In the genomic region with DNA sequence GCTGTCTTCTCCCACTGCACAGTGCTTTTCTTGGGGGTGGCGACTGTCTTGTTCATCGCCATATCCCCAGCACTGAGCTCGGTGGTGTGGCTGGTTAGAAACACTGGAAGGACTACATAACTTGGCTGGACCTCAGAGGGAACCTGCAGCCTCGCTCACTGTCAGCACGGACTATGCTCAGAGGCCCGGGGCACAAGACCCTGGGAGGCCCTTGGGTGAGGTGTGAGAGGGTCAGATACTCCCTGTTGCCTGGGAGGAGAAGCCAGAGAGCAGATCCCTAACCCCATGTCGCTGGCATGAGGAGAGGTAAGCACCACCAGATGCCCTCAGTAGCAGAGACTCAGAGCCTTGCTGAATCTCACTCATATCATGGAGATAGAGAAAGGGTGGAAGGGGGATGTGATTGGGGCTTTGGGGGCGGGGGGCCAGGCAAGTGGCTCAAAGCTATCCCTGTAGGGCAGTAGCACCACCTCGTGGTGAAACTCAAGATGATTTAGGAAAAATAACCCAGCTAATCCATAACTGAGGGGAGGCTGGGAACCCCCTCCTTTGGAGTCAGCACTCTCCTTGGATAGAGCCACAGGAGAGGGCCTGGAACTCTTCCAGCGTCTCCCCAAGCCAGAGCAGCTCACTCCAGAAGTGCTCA, we compare ENCODE assay signal across 1 cellular context.
TF ChIP-seq lines count a peak whose summit lies in the region.

No MANE protein-coding gene starts in this region.

TF ChIP-seq in K562, 482 proteins besides CTCF, POLR2A, EP300 and RAD21 (continued from another document):
- TF ChIP-seq, protein P1, sequence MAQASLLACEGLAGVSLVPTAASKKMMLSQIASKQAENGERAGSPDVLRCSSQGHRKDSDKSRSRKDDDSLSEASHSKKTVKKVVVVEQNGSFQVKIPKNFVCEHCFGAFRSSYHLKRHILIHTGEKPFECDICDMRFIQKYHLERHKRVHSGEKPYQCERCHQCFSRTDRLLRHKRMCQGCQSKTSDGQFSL (CRISPR knock-in tag; IDR thresholded peaks at IDR 0.05): no peak
- TF ChIP-seq, protein P1 (tag; IDR thresholded peaks at IDR 0.05): peak in 1 of 2 experiments; percentile 50; a peak in 1 of 4 replicates
- TF ChIP-seq, protein P2, sequence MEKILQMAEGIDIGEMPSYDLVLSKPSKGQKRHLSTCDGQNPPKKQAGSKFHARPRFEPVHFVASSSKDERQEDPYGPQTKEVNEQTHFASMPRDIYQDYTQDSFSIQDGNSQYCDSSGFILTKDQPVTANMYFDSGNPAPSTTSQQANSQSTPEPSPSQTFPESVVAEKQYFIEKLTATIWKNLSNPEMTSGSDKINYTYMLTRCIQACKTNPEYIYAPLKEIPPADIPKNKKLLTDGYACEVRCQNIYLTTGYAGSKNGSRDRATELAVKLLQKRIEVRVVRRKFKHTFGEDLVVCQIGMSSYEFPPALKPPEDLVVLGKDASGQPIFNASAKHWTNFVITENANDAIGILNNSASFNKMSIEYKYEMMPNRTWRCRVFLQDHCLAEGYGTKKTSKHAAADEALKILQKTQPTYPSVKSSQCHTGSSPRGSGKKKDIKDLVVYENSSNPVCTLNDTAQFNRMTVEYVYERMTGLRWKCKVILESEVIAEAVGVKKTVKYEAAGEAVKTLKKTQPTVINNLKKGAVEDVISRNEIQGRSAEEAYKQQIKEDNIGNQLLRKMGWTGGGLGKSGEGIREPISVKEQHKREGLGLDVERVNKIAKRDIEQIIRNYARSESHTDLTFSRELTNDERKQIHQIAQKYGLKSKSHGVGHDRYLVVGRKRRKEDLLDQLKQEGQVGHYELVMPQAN (IDR thresholded peaks at IDR 0.05; ENCODE audit: borderline replicate concordance): no peak
- TF ChIP-seq RBBP5 (IDR thresholded peaks at IDR 0.05; ENCODE audit: borderline replicate concordance, insufficient read depth, low read length, poor library complexity, severe bottlenecking): no peak
- TF ChIP-seq KHSRP (IDR thresholded peaks at IDR 0.05): no peak
- TF ChIP-seq, protein P3, sequence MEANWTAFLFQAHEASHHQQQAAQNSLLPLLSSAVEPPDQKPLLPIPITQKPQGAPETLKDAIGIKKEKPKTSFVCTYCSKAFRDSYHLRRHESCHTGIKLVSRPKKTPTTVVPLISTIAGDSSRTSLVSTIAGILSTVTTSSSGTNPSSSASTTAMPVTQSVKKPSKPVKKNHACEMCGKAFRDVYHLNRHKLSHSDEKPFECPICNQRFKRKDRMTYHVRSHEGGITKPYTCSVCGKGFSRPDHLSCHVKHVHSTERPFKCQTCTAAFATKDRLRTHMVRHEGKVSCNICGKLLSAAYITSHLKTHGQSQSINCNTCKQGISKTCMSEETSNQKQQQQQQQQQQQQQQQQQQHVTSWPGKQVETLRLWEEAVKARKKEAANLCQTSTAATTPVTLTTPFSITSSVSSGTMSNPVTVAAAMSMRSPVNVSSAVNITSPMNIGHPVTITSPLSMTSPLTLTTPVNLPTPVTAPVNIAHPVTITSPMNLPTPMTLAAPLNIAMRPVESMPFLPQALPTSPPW (CRISPR knock-in tag; IDR thresholded peaks at IDR 0.05): peak; percentile 93
- TF ChIP-seq, protein P4, sequence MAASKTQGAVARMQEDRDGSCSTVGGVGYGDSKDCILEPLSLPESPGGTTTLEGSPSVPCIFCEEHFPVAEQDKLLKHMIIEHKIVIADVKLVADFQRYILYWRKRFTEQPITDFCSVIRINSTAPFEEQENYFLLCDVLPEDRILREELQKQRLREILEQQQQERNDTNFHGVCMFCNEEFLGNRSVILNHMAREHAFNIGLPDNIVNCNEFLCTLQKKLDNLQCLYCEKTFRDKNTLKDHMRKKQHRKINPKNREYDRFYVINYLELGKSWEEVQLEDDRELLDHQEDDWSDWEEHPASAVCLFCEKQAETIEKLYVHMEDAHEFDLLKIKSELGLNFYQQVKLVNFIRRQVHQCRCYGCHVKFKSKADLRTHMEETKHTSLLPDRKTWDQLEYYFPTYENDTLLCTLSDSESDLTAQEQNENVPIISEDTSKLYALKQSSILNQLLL (CRISPR knock-in tag; IDR thresholded peaks at IDR 0.05; ENCODE audit: borderline replicate concordance): no peak
